ENCODE assay signal across 26 cellular contexts in the genomic region with DNA sequence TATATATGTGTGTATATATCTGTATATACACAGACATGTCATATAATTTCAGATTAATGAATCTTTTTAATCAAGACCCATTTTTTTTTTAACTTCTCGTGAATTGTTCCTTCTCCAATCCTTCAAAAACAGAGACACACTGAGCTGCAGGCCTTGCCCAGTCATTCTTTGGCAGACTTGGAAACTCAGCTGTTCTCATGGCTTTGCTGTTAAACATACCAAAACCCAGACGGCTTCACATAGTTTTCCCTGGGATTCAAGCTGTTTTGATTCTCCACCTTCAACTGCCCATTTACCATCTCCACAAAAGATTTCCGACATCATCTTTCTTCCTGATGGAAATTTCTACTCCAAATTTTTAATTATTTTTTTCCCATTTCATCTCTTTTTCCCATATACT.
"Had no signal": no experiment of that assay in that cellular context is flagged by ENCODE, and none has a peak within 500 bp of the region (broad histone marks: within the 10 kb centered on the region; RNA-seq: fewer than 3 reads in every experiment).

No MANE protein-coding gene starts in this region.

- ATAC-seq: activated CD8-positive, alpha-beta memory T cell treated with anti-CD3 and anti-CD28 coated beads, Interleukin-2, amount 10 ng/mL, durations not matched to agents 7 days and 5 days; T-helper 17 cell; WTC11 had no signal

- H3K27me3 Mint-ChIP-seq: activated CD4-positive, alpha-beta T cell treated with anti-CD3 and anti-CD28 coated beads, Interleukin-2, amount 10 ng/mL, durations not matched to agents 24 days and 14 days; activated CD8-positive, alpha-beta memory T cell treated with anti-CD3 and anti-CD28 coated beads, Interleukin-2, amount 10 ng/mL, durations not matched to agents 7 days and 5 days; activated naive CD4-positive, alpha-beta T cell treated with anti-CD3 and anti-CD28 coated beads, Interleukin-2, amount 50 U/mL, for 24 hours; activated T-cell treated with anti-CD3 and anti-CD28 coated beads, Interleukin-2, amount 50 U/mL, for 24 hours; T-helper 17 cell had no signal

- H3K36me3 Mint-ChIP-seq: activated CD8-positive, alpha-beta memory T cell treated with anti-CD3 and anti-CD28 coated beads, Interleukin-2, amount 10 ng/mL, durations not matched to agents 7 days and 5 days; activated naive CD4-positive, alpha-beta T cell treated with anti-CD3 and anti-CD28 coated beads, Interleukin-2, amount 50 U/mL, for 24 hours; WTC11 had no signal

- H3K27ac Mint-ChIP-seq: activated CD4-positive, alpha-beta T cell treated with anti-CD3 and anti-CD28 coated beads, Interleukin-2, amount 10 ng/mL, durations not matched to agents 24 days and 14 days; activated CD8-positive, alpha-beta memory T cell treated with anti-CD3 and anti-CD28 coated beads, Interleukin-2, amount 10 ng/mL, durations not matched to agents 7 days and 5 days; activated naive CD4-positive, alpha-beta T cell treated with anti-CD3 and anti-CD28 coated beads, Interleukin-2, amount 50 U/mL, for 24 hours; activated T-cell treated with anti-CD3 and anti-CD28 coated beads, Interleukin-2, amount 50 U/mL, for 24 hours; activated T-helper 1 cell treated with anti-CD3 and anti-CD28 coated beads, Interleukin-12 subunit alpha, Interleukin-12 subunit beta, Interleukin-2, Interleukin-4 antibody, amounts not matched to agents 30 ng/mL and 10 ng/mL and 1 ng/mL, durations not matched to agents 14 hours and 24 hours and 36 hours; T-helper 17 cell; WTC11 had no signal

- H3K4me1 Mint-ChIP-seq: activated CD4-positive, alpha-beta T cell treated with anti-CD3 and anti-CD28 coated beads, Interleukin-2, amount 10 ng/mL, durations not matched to agents 24 days and 14 days; activated CD8-positive, alpha-beta memory T cell treated with anti-CD3 and anti-CD28 coated beads, Interleukin-2, amount 10 ng/mL, durations not matched to agents 7 days and 5 days; activated naive CD4-positive, alpha-beta T cell treated with anti-CD3 and anti-CD28 coated beads, Interleukin-2, amount 50 U/mL, for 24 hours; T-helper 17 cell had no signal

- H3K4me3 ChIP-seq: cardiac muscle cell, PC-9 had no signal

- DNase-seq: activated CD4-positive, alpha-beta T cell treated with anti-CD3 and anti-CD28 coated beads for 1 hour; activated CD4-positive, alpha-beta T cell treated with anti-CD3 and anti-CD28 coated beads, Interleukin-2, amount 10 ng/mL, durations not matched to agents 24 days and 14 days; activated CD4-positive, alpha-beta T cell treated with anti-CD3 and anti-CD28 coated beads, Interleukin-2, amount 50 U/mL, for 48 hours; activated CD8-positive, alpha-beta memory T cell treated with anti-CD3 and anti-CD28 coated beads, Interleukin-2, amount 10 ng/mL, durations not matched to agents 7 days and 5 days; activated effector memory CD4-positive, alpha-beta T cell treated with Interleukin-2 at 50 U/mL for 16 hours; activated naive CD4-positive, alpha-beta T cell; activated T-cell treated with anti-CD3 and anti-CD28 coated beads, Interleukin-2, amount 50 U/mL, for 24 hours; aorta; brain microvascular endothelial cell; Kasumi-1; KBM-7; NCI-H1092; NCI-H1417; NCI-H1694; NCI-H2029; NCI-H2107; NCI-H345; NCI-H524; PC-9; SHP77 treated with DMSO at 0.1 percent for 48 hours; T-helper 17 cell; T-helper 9 cell had no signal

- H3K36me3 ChIP-seq: brain microvascular endothelial cell, cardiac muscle cell had no signal

- H2AFZ ChIP-seq: PC-9 had no signal

- H3K4me3 Mint-ChIP-seq: activated CD4-positive, alpha-beta T cell treated with anti-CD3 and anti-CD28 coated beads, Interleukin-2, amount 10 ng/mL, durations not matched to agents 24 days and 14 days; activated CD8-positive, alpha-beta memory T cell treated with anti-CD3 and anti-CD28 coated beads, Interleukin-2, amount 10 ng/mL, durations not matched to agents 7 days and 5 days; activated naive CD4-positive, alpha-beta T cell treated with anti-CD3 and anti-CD28 coated beads, Interleukin-2, amount 50 U/mL, for 24 hours; activated T-cell treated with anti-CD3 and anti-CD28 coated beads, Interleukin-2, amount 50 U/mL, for 24 hours; activated T-helper 1 cell treated with anti-CD3 and anti-CD28 coated beads, Interleukin-12 subunit alpha, Interleukin-12 subunit beta, Interleukin-2, Interleukin-4 antibody, amounts not matched to agents 30 ng/mL and 10 ng/mL and 1 ng/mL, durations not matched to agents 14 hours and 24 hours and 36 hours; T-helper 17 cell; WTC11 had no signal

- H3K27me3 ChIP-seq: brain microvascular endothelial cell, cardiac muscle cell had no signal

- H3K4me2 ChIP-seq: PC-9 had no signal

- H3K27ac ChIP-seq: brain microvascular endothelial cell, cardiac muscle cell, PC-9 had no signal
